24 cellular contexts compared by ENCODE assay signal in the genomic region with DNA sequence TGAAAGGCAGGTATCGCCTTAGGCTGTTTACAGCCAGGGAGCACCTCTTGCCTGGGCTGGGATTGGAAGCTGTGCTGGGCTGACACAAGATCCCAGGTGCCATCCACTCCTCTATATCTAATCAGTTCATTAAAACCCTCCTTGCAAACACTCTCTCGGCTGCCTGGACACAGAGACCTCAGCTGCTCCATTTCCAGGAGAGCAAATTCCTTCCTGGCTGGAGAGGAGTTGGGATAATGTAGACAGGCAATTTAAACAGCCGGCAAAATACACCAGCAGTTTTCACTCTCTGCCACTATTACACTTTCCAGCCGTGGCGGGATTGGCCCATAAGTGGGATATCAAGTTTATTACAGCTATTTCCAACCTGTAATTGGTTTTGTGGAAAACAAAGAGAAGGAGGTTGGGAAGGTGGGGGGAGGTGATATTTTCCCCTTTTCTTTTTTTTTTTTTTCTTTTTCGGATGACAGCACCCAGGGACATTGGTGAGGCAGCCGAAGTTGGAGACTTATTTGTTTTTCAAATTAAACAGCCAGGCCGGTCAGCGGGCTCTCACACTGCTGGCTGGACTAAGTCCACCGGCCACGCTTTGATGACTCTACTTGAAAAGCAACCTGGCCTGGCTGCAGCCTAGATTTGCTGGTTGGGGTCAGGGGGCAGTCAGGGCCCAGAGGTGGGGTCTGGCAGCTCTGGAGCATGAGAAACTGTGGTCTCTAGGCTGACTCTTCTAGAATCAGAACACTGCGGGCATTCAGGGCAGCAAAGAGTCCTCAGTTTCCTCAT.
A peak's percentile ranks its signal among the peaks of the same experiment; 100 is the strongest.
DNase-seq lines count a peak whose midpoint lies in the region; TF ChIP-seq lines count a peak whose summit lies in the region.
"Had no signal": no experiment of that assay in that cellular context is flagged by ENCODE, and none has a peak within 500 bp of the region (broad histone marks: within the 10 kb centered on the region; RNA-seq: fewer than 3 reads in every experiment).

No MANE protein-coding gene starts in this region.

- H3K4me3 Mint-ChIP-seq in brain, result no peak overlapping the region
- H3K4me3 Mint-ChIP-seq: activated CD8-positive, alpha-beta T cell treated with anti-CD3 and anti-CD28 coated beads for 36 hours; CD4-positive, alpha-beta memory T cell; stimulated activated naive CD8-positive, alpha-beta T cell treated with anti-CD3 and anti-CD28 coated beads, Interleukin-15, Interleukin-2, amounts not matched to agents 100 ng/mL and 50 ng/mL, for 24 hours had no signal

- H3K27me3 Mint-ChIP-seq in brain, result peaks cover 15% of the 10 kb centered on the region

- peaks cover 0 to 10% (median 0%) of the 10 kb centered on the region in 5 experiments for H3K9me3 Mint-ChIP-seq in brain
- H3K9me3 Mint-ChIP-seq: activated CD8-positive, alpha-beta T cell treated with anti-CD3 and anti-CD28 coated beads for 36 hours; activated naive CD4-positive, alpha-beta T cell treated with anti-CD3 and anti-CD28 coated beads, Interleukin-2, amount 50 U/mL, for 72 hours; stimulated activated naive CD8-positive, alpha-beta T cell treated with anti-CD3 and anti-CD28 coated beads, Interleukin-15, Interleukin-2, amounts not matched to agents 100 ng/mL and 50 ng/mL, for 24 hours had no signal

- H3K27ac ChIP-seq in osteoblast (ENCODE audit: low read depth, low read length), result no peak overlapping the region
- H3K27ac ChIP-seq: esophagus muscularis mucosa, foreskin keratinocyte, left lung, SK-N-MC, thoracic aorta had no signal

- H3K4me1 ChIP-seq in osteoblast (ENCODE audit: insufficient read depth, low read length) (no peaks in the 10 kb centered on the region), BE2C (no peaks in the 10 kb centered on the region; the same call in 1 of the 2 replicates)
- H3K4me1 ChIP-seq: esophagus muscularis mucosa, foreskin keratinocyte, left lung had no signal

- no peaks in the 10 kb centered on the region for H3K9me3 ChIP-seq in osteoblast (ENCODE audit: low read depth, low read length)
- no peaks in the 10 kb centered on the region for H3K9me3 ChIP-seq in BE2C
- H3K9me3 ChIP-seq: esophagus muscularis mucosa, left lung, thoracic aorta had no signal

- H3K36me3 ChIP-seq in osteoblast (ENCODE audit: insufficient read depth, low read length) (no peaks in the 10 kb centered on the region), BE2C (no peaks in the 10 kb centered on the region)
- H3K36me3 ChIP-seq: esophagus muscularis mucosa, left lung, thoracic aorta had no signal

- H2AFZ ChIP-seq in osteoblast (ENCODE audit: low read length), result no peak overlapping the region

- no peak for TF ChIP-seq CTCF in brain (conservative IDR thresholded peaks at IDR 0.05)
- TF ChIP-seq CTCF in osteoblast (IDR thresholded peaks at IDR 0.05; ENCODE audit: extremely low read depth, low read depth, low read length), result no peak
- no peak for TF ChIP-seq CTCF in BE2C (IDR thresholded peaks at IDR 0.05; ENCODE audit: low read depth, low read length)

- H3K4me1 Mint-ChIP-seq in brain, result peaks cover 60% of the 10 kb centered on the region
- H3K4me1 Mint-ChIP-seq: CD4-positive, alpha-beta memory T cell had no signal

- H3K27me3 ChIP-seq in osteoblast (ENCODE audit: insufficient read depth, low read length) (no peaks in the 10 kb centered on the region), BE2C (no peaks in the 10 kb centered on the region)
- H3K27me3 ChIP-seq: foreskin keratinocyte had no signal

- DNase-seq in NCI-H510A treated with DMSO at 0.1 percent for 48 hours (lab: John Stamatoyannopoulos, UW) (peak; percentile 39), NCI-H510A (lab: John Stamatoyannopoulos, UW) (no peak), NCI-H2171 (lab: John Stamatoyannopoulos, UW) (peak; percentile 32), osteoblast (ENCODE audit: insufficient read length, low spot score, missing footprints) (peak; percentile 71), BE2C (no peak)
- no peak for DNase-seq in activated T-cell treated with anti-CD3 and anti-CD28 coated beads, Interleukin-2, amount 50 U/mL, for 1 hour
- DNase-seq in stimulated activated CD4-positive, alpha-beta T cell treated with anti-CD3 and anti-CD28 coated beads, Interleukin-15, amount 100 ng/mL, for 24 hours, result no peak
- DNase-seq: activated CD4-positive, alpha-beta T cell treated with anti-CD3 and anti-CD28 coated beads for 1 hour; activated CD8-positive, alpha-beta T cell treated with anti-CD3 and anti-CD28 coated beads for 36 hours; aorta; caudate nucleus; CD4-positive, alpha-beta memory T cell; foreskin keratinocyte; left lung; NCI-H1048; NCI-H2029 treated with DMSO at 0.1 percent for 48 hours; NCI-H774; OCI-M1 had no signal

- H3K27ac Mint-ChIP-seq in brain, result peak overlapping the region in 4 of 5 experiments; percentile 7 to 74 (median 57)
- H3K27ac Mint-ChIP-seq: activated CD8-positive, alpha-beta T cell treated with anti-CD3 and anti-CD28 coated beads for 36 hours; activated naive CD4-positive, alpha-beta T cell treated with anti-CD3 and anti-CD28 coated beads, Interleukin-2, amount 50 U/mL, for 72 hours; CD4-positive, alpha-beta memory T cell; stimulated activated naive CD8-positive, alpha-beta T cell treated with anti-CD3 and anti-CD28 coated beads, Interleukin-15, Interleukin-2, amounts not matched to agents 100 ng/mL and 50 ng/mL, for 24 hours had no signal

- no peak overlapping the region for H3K4me2 ChIP-seq in osteoblast (ENCODE audit: insufficient read depth, low read length)

- H3K79me2 ChIP-seq in osteoblast (ENCODE audit: insufficient read depth, low read length), result no peaks in the 10 kb centered on the region

- no peaks in the 10 kb centered on the region for H4K20me1 ChIP-seq in osteoblast (ENCODE audit: insufficient read depth, low read length)

- no peaks in the 10 kb centered on the region for H3K36me3 Mint-ChIP-seq in brain
- H3K36me3 Mint-ChIP-seq: activated naive CD4-positive, alpha-beta T cell treated with anti-CD3 and anti-CD28 coated beads, Interleukin-2, amount 50 U/mL, for 72 hours; CD4-positive, alpha-beta memory T cell had no signal

- H3K4me3 ChIP-seq in osteoblast (ENCODE audit: insufficient read depth, low read length) (no peak overlapping the region), BE2C (ENCODE audit: low read depth, low read length) (no peak overlapping the region)
- H3K4me3 ChIP-seq: esophagus muscularis mucosa, left lung, SK-N-MC, thoracic aorta had no signal

Comparison
In these comparisons a context has a peak if more than half of its experiments do, and no peak if none do; other contexts are left out.
1. DNase-seq: peak in NCI-H510A treated with DMSO at 0.1 percent for 48 hours (single experiment), NCI-H2171 (single experiment) and osteoblast (single experiment); none in NCI-H510A (single experiment), activated T-cell treated with anti-CD3 and anti-CD28 coated beads, Interleukin-2, amount 50 U/mL, for 1 hour (single experiment), stimulated activated CD4-positive, alpha-beta T cell treated with anti-CD3 and anti-CD28 coated beads, Interleukin-15, amount 100 ng/mL, for 24 hours (single experiment) and BE2C (single experiment).